In the genomic region with DNA sequence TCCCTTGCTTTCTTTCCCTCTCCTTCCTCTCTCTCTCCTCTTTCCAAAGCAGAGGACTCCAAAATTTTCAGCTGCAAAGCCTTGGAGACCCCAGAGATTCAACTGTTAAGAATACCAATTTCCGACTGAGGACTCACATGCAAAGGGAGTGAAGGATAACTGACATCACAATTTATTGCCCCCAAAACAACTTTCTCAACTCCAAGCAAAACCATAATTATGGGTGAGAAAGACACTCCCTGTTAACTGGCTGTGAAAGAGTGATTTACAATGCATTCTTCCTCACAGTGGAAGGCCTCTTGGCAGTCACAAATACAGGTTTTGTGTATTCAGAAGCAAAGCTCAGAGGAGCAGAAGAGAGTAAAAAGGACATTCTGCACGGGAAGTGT, we compare ENCODE assay signal across 15 cellular contexts.
DNase-seq lines count a peak whose midpoint lies in the region; ATAC-seq, FAIRE-seq and TF ChIP-seq lines count a peak whose summit lies in the region.
"Had no signal": no experiment of that assay in that cellular context is flagged by ENCODE, and none has a peak within 500 bp of the region (broad histone marks: within the 10 kb centered on the region; RNA-seq: fewer than 3 reads in every experiment).

No MANE protein-coding gene starts in this region.

- TF ChIP-seq RAD21 in HepG2 (CRISPR knock-in tag; IDR thresholded peaks at IDR 0.05), result no peak

- POLR2A ChIA-PET in HepG2 (lab: Yijun Ruan, JAX), result no interaction called here

- H3K27ac Mint-ChIP-seq in T-helper 2 cell treated with Interferon-gamma antibody and Interleukin-4, amounts not matched to agents 5 μg/mL and 100 μg/mL, for 36 hours, result peak overlapping the region; percentile 7
- H3K27ac Mint-ChIP-seq in type B pancreatic cell, result peak overlapping the region; percentile 49
- H3K27ac Mint-ChIP-seq: activated T-helper 17 cell treated with anti-CD3 and anti-CD28 coated beads, Interleukin-2, amount 50 U/mL, for 72 hours; CD4-positive, alpha-beta T cell; effector memory CD8-positive, alpha-beta T cell had no signal

- no peak overlapping the region for H2AFZ ChIP-seq in HepG2 (ENCODE audit: low read length)

- BruUV-seq in HepG2 (replicated peaks; lab: Mats Ljungman, UMichigan), result no TSS peak

- in situ Hi-C loops in HepG2 (cut with HindIII; ENCODE audit: extremely low pct_ligation_motif_present, low pct_unique_long_range_greater_than_20kb), result no loop called here

- WGBS in HepG2 (ENCODE audit: low lambda C conversion rate), result 13% methylated on average over 2 of the region's 2 CpGs

- H3K9me3 ChIP-seq in HepG2 (ENCODE audit: low read length), result no peaks in the 10 kb centered on the region
- H3K9me3 ChIP-seq: vagina had no signal

- H3K27me3 ChIP-seq in HepG2 (ENCODE audit: control insufficient read depth in 1 of 2, insufficient read depth in 2 of 2, low read length in 2 of 2), result no peaks in the 10 kb centered on the region; a peak in 1 of 5 replicates
- H3K27me3 ChIP-seq: vagina had no signal

- no peaks in the 10 kb centered on the region for H3K36me3 ChIP-seq in HepG2 (replicated peaks in 1 of 2; ENCODE audit: control insufficient read depth in 1 of 2, insufficient read depth in 2 of 2, low read length in 2 of 2)
- H3K36me3 ChIP-seq: vagina had no signal

- no peak overlapping the region for H3K27ac ChIP-seq in HepG2 (ENCODE audit: extremely low read length, insufficient read depth, low read length)
- H3K27ac ChIP-seq: vagina had no signal

- H3K9ac ChIP-seq in HepG2 (ENCODE audit: insufficient read depth, low read depth, low read length), result no peak overlapping the region

- no peaks in the 10 kb centered on the region for H3K27me3 Mint-ChIP-seq in T-helper 2 cell treated with Interferon-gamma antibody and Interleukin-4, amounts not matched to agents 5 μg/mL and 100 μg/mL, for 36 hours (ENCODE audit: low read depth)
- H3K27me3 Mint-ChIP-seq in type B pancreatic cell, result no peaks in the 10 kb centered on the region
- H3K27me3 Mint-ChIP-seq: activated T-helper 17 cell treated with anti-CD3 and anti-CD28 coated beads, Interleukin-2, amount 50 U/mL, for 72 hours; CD4-positive, alpha-beta T cell had no signal

- intact Hi-C loops in left colon (cut with DNase I, micrococcal nuclease), result no loop called here
- intact Hi-C loops in HepG2 (cut with micrococcal nuclease; ENCODE audit: unreplicated experiment), result no loop called here

- peak; percentile 69 for ATAC-seq in left colon
- ATAC-seq in HepG2, result no peak
- no peak for ATAC-seq in GM21528 (IDR thresholded peaks at IDR 0.05; ENCODE audit: low FRiP score, unreplicated experiment)
- ATAC-seq: activated T-helper 17 cell treated with anti-CD3 and anti-CD28 coated beads, Interleukin-2, amount 50 U/mL, for 72 hours; effector memory CD8-positive, alpha-beta T cell; naive thymus-derived CD8-positive, alpha-beta T cell had no signal

- H3K9me3 Mint-ChIP-seq in T-helper 2 cell treated with Interferon-gamma antibody and Interleukin-4, amounts not matched to agents 5 μg/mL and 100 μg/mL, for 36 hours, result peaks cover 4% of the 10 kb centered on the region
- no peaks in the 10 kb centered on the region for H3K9me3 Mint-ChIP-seq in type B pancreatic cell
- H3K9me3 Mint-ChIP-seq: CD4-positive, alpha-beta T cell; effector memory CD8-positive, alpha-beta T cell; naive thymus-derived CD8-positive, alpha-beta T cell had no signal

- H3K4me1 ChIP-seq in HepG2 (ENCODE audit: insufficient read depth, low read length), result no peaks in the 10 kb centered on the region

- no peak for TF ChIP-seq POLR2A in HepG2 (IDR thresholded peaks at IDR 0.05; ENCODE audit: insufficient read depth in 1 of 2, low read depth in 2 of 2, low read length in 2 of 2)

- CTCF ChIA-PET in HepG2 (lab: Yijun Ruan, JAX; ENCODE audit: low intra/inter-chr PET ratio, low total read pairs), result no interaction called here

- peaks cover 4% of the 10 kb centered on the region for H3K4me1 Mint-ChIP-seq in T-helper 2 cell treated with Interferon-gamma antibody and Interleukin-4, amounts not matched to agents 5 μg/mL and 100 μg/mL, for 36 hours (ENCODE audit: low read depth)
- H3K4me1 Mint-ChIP-seq in type B pancreatic cell (ENCODE audit: unreplicated experiment), result peaks cover 41% of the 10 kb centered on the region
- H3K4me1 Mint-ChIP-seq: naive thymus-derived CD8-positive, alpha-beta T cell had no signal

- no peaks in the 10 kb centered on the region for H3K36me3 Mint-ChIP-seq in T-helper 2 cell treated with Interferon-gamma antibody and Interleukin-4, amounts not matched to agents 5 μg/mL and 100 μg/mL, for 36 hours (ENCODE audit: low read depth)
- H3K36me3 Mint-ChIP-seq in type B pancreatic cell, result no peaks in the 10 kb centered on the region
- H3K36me3 Mint-ChIP-seq: naive thymus-derived CD8-positive, alpha-beta T cell had no signal

- no peaks in the 10 kb centered on the region for H3K79me2 ChIP-seq in HepG2 (ENCODE audit: insufficient read depth, low read length)

- TF ChIP-seq EP300 in HepG2 (IDR thresholded peaks at IDR 0.05; ENCODE audit: low read depth in 2 of 2, low read length in 2 of 2), result no peak
- no peak for TF ChIP-seq EP300 in HepG2 (CRISPR knock-in tag; IDR thresholded peaks at IDR 0.05; ENCODE audit: borderline replicate concordance)

- FAIRE-seq in HepG2 (lab: Jason Lieb, UNC), result no peak

- DNase-seq in T-helper 2 cell treated with Interferon-gamma antibody and Interleukin-4, amounts not matched to agents 5 μg/mL and 100 μg/mL, for 36 hours (ENCODE audit: low spot score), result no peak
- DNase-seq in T-helper 2 cell (no peak), RPMI7951 (ENCODE audit: low read depth) (peak; percentile 39), left colon (no peak), type B pancreatic cell (ENCODE audit: extremely low spot score, unreplicated experiment) (no peak), GDM1 (lab: John Stamatoyannopoulos, UW) (no peak), HepG2 (ENCODE audit: low spot score) (no peak)
- DNase-seq: CD4-positive, alpha-beta T cell; effector memory CD8-positive, alpha-beta T cell; naive thymus-derived CD8-positive, alpha-beta T cell; NCI-H2171 treated with DMSO at 0.1 percent for 48 hours; stimulated activated CD4-positive, alpha-beta T cell treated with anti-CD3 and anti-CD28 coated beads, Interleukin-1b, Interleukin-23, amount 100 ng/mL, for 48 hours had no signal

- no peak overlapping the region for H3K4me3 ChIP-seq in HepG2 (replicated peaks in 1 of 3; ENCODE audit: insufficient read depth in 1 of 3, low read depth in 2 of 3, low read length in 3 of 3)
- H3K4me3 ChIP-seq: vagina had no signal

- H4K20me1 ChIP-seq in HepG2 (ENCODE audit: insufficient read depth, low read length), result no peaks in the 10 kb centered on the region

- TF ChIP-seq CTCF in type B pancreatic cell (conservative IDR thresholded peaks at IDR 0.05) (no peak), HepG2 (CRISPR knock-in tag; IDR thresholded peaks at IDR 0.05) (no peak)

- H3K4me3 Mint-ChIP-seq in T-helper 2 cell treated with Interferon-gamma antibody and Interleukin-4, amounts not matched to agents 5 μg/mL and 100 μg/mL, for 36 hours, result no peak overlapping the region
- peak overlapping the region; percentile 25 for H3K4me3 Mint-ChIP-seq in type B pancreatic cell
- H3K4me3 Mint-ChIP-seq: activated T-helper 17 cell treated with anti-CD3 and anti-CD28 coated beads, Interleukin-2, amount 50 U/mL, for 72 hours; CD4-positive, alpha-beta T cell; effector memory CD8-positive, alpha-beta T cell; naive thymus-derived CD8-positive, alpha-beta T cell had no signal

- H3K4me2 ChIP-seq in HepG2 (ENCODE audit: low read depth, low read length), result no peak overlapping the region

TF ChIP-seq in HepG2, 621 proteins besides CTCF, POLR2A, EP300 and RAD21:
- TF ChIP-seq HES4 (CRISPR knock-in tag; IDR thresholded peaks at IDR 0.05; ENCODE audit: borderline replicate concordance) (no peak), REXO4 (CRISPR knock-in tag; IDR thresholded peaks at IDR 0.05; ENCODE audit: borderline replicate concordance) (no peak)
